Comparison of ENCODE assay signal across 1 cellular context in the genomic region with DNA sequence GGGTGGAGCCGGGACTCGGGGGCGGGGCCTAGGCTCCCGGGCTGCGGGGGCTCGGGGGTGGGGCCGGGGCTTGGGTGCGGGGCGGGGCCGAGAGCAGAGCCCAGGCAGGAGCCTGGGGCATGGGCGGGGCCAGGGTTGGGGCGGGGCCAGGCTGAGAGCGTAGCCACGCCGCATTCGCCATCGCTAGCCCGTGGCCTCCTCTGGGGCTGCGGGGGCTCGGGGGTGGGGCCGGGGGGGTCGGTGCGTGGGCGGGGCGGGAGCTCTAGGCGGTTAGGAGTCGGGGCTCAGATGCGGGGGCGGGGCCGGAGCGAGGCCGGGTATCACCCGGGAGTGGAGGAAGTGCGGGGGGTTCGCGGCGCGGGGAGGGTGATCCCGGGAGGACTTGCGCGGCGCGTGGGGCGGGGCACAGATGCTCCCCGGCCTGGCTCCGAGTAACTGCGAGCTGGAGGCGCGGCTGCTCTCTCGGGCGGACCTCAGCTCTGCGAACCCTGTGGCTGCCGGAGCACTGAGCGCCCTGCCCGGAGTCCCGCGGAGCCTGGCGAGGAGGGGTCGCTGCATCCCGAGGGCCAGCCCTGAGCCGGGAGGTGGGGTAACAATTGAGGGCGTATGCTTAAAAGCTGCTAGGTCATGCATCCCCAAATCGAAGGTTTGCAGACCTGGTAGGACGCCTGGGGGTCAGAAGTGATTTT.
A peak's percentile ranks its signal among the peaks of the same experiment; 100 is the strongest.
TF ChIP-seq lines count a peak whose summit lies in the region.

No MANE protein-coding gene starts in this region.

TF ChIP-seq in HepG2, 621 proteins besides CTCF, POLR2A, EP300 and RAD21 (continued from another document and continues in another):
- TF ChIP-seq ZNF766 (CRISPR knock-in tag; IDR thresholded peaks at IDR 0.05; ENCODE audit: borderline replicate concordance) (peak; percentile 40; the same call in 1 of the 2 replicates), IKZF1 (IDR thresholded peaks at IDR 0.05) (no peak), ZNF207 (IDR thresholded peaks at IDR 0.05; ENCODE audit: borderline replicate concordance) (no peak), YY1 (IDR thresholded peaks at IDR 0.05; ENCODE audit: insufficient read depth, insufficient replicate concordance, low read depth, low read length) (peak; percentile 28), NFE2L1 (CRISPR knock-in tag; IDR thresholded peaks at IDR 0.05; ENCODE audit: borderline replicate concordance) (no peak; the same call in 1 of the 2 replicates), SP1 (IDR thresholded peaks at IDR 0.05) (no peak), SP1 (CRISPR knock-in tag; IDR thresholded peaks at IDR 0.05) (peak; percentile 54; the same call in 1 of the 2 replicates), KMT2B (CRISPR knock-in tag; IDR thresholded peaks at IDR 0.05) (peak; percentile 78), ETV5 (CRISPR knock-in tag; IDR thresholded peaks at IDR 0.05; ENCODE audit: borderline replicate concordance) (peak; percentile 23; the same call in 1 of the 2 replicates), GTF2F1 (IDR thresholded peaks at IDR 0.05; ENCODE audit: low read length) (no peak), ZMAT3 (CRISPR knock-in tag; conservative IDR thresholded peaks at IDR 0.05) (no peak; the same call in 1 of the 2 replicates), ZNF629 (CRISPR knock-in tag; conservative IDR thresholded peaks at IDR 0.05) (no peak), BRCA1 (CRISPR knock-in tag; IDR thresholded peaks at IDR 0.05) (no peak), ZNF180 (CRISPR knock-in tag; IDR thresholded peaks at IDR 0.05; ENCODE audit: borderline replicate concordance, low read depth) (no peak), ATF1 (CRISPR knock-in tag; IDR thresholded peaks at IDR 0.05) (no peak), ZNF430 (CRISPR knock-in tag; IDR thresholded peaks at IDR 0.05) (no peak), BHLHE40 (IDR thresholded peaks at IDR 0.05; ENCODE audit: low read length) (no peak), ZNF460 (CRISPR knock-in tag; IDR thresholded peaks at IDR 0.05; ENCODE audit: borderline replicate concordance) (peak; percentile 27; the same call in 1 of the 2 replicates), ZNF546 (CRISPR knock-in tag; conservative IDR thresholded peaks at IDR 0.05) (no peak), POGZ (CRISPR knock-in tag; IDR thresholded peaks at IDR 0.05) (peak; percentile 62; the same call in 1 of the 2 replicates), HNF4G (IDR thresholded peaks at IDR 0.05; ENCODE audit: borderline replicate concordance, low read depth, low read length) (no peak), HNF4G (CRISPR knock-in tag; IDR thresholded peaks at IDR 0.05; ENCODE audit: borderline replicate concordance, low read depth) (peak; percentile 25; the same call in 1 of the 2 replicates), ZNF75D (CRISPR knock-in tag; IDR thresholded peaks at IDR 0.05; ENCODE audit: borderline replicate concordance) (no peak), SRY (CRISPR knock-in tag; IDR thresholded peaks at IDR 0.05) (0 out of 2 replicates have a peak, but pooled peaks have one; percentile 32), GABPB1 (CRISPR knock-in tag; IDR thresholded peaks at IDR 0.05) (peak; percentile 84), SOX5 (CRISPR knock-in tag; IDR thresholded peaks at IDR 0.05; ENCODE audit: borderline replicate concordance) (peak; percentile 37; the same call in 1 of the 2 replicates), MTF1 (CRISPR knock-in tag; IDR thresholded peaks at IDR 0.05) (no peak), GPN1 (CRISPR knock-in tag; IDR thresholded peaks at IDR 0.05; ENCODE audit: borderline replicate concordance) (0 out of 2 replicates have a peak, but pooled peaks have one; percentile 66), NR2C2 (CRISPR knock-in tag; IDR thresholded peaks at IDR 0.05; ENCODE audit: borderline replicate concordance) (no peak), ZNF136 (CRISPR knock-in tag; IDR thresholded peaks at IDR 0.05; ENCODE audit: low read depth) (no peak), ELF1 (CRISPR knock-in tag; IDR thresholded peaks at IDR 0.05) (peak; percentile 40), SP4 (CRISPR knock-in tag; IDR thresholded peaks at IDR 0.05) (peak; percentile 81), GLI4 (CRISPR knock-in tag; IDR thresholded peaks at IDR 0.05; ENCODE audit: borderline replicate concordance) (no peak), HNRNPL (IDR thresholded peaks at IDR 0.05; ENCODE audit: low read depth, low read length) (no peak)
- TF ChIP-seq, protein P1, sequence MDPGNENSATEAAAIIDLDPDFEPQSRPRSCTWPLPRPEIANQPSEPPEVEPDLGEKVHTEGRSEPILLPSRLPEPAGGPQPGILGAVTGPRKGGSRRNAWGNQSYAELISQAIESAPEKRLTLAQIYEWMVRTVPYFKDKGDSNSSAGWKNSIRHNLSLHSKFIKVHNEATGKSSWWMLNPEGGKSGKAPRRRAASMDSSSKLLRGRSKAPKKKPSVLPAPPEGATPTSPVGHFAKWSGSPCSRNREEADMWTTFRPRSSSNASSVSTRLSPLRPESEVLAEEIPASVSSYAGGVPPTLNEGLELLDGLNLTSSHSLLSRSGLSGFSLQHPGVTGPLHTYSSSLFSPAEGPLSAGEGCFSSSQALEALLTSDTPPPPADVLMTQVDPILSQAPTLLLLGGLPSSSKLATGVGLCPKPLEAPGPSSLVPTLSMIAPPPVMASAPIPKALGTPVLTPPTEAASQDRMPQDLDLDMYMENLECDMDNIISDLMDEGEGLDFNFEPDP (CRISPR knock-in tag; conservative IDR thresholded peaks at IDR 0.05), result no peak
- TF ChIP-seq, protein P2, sequence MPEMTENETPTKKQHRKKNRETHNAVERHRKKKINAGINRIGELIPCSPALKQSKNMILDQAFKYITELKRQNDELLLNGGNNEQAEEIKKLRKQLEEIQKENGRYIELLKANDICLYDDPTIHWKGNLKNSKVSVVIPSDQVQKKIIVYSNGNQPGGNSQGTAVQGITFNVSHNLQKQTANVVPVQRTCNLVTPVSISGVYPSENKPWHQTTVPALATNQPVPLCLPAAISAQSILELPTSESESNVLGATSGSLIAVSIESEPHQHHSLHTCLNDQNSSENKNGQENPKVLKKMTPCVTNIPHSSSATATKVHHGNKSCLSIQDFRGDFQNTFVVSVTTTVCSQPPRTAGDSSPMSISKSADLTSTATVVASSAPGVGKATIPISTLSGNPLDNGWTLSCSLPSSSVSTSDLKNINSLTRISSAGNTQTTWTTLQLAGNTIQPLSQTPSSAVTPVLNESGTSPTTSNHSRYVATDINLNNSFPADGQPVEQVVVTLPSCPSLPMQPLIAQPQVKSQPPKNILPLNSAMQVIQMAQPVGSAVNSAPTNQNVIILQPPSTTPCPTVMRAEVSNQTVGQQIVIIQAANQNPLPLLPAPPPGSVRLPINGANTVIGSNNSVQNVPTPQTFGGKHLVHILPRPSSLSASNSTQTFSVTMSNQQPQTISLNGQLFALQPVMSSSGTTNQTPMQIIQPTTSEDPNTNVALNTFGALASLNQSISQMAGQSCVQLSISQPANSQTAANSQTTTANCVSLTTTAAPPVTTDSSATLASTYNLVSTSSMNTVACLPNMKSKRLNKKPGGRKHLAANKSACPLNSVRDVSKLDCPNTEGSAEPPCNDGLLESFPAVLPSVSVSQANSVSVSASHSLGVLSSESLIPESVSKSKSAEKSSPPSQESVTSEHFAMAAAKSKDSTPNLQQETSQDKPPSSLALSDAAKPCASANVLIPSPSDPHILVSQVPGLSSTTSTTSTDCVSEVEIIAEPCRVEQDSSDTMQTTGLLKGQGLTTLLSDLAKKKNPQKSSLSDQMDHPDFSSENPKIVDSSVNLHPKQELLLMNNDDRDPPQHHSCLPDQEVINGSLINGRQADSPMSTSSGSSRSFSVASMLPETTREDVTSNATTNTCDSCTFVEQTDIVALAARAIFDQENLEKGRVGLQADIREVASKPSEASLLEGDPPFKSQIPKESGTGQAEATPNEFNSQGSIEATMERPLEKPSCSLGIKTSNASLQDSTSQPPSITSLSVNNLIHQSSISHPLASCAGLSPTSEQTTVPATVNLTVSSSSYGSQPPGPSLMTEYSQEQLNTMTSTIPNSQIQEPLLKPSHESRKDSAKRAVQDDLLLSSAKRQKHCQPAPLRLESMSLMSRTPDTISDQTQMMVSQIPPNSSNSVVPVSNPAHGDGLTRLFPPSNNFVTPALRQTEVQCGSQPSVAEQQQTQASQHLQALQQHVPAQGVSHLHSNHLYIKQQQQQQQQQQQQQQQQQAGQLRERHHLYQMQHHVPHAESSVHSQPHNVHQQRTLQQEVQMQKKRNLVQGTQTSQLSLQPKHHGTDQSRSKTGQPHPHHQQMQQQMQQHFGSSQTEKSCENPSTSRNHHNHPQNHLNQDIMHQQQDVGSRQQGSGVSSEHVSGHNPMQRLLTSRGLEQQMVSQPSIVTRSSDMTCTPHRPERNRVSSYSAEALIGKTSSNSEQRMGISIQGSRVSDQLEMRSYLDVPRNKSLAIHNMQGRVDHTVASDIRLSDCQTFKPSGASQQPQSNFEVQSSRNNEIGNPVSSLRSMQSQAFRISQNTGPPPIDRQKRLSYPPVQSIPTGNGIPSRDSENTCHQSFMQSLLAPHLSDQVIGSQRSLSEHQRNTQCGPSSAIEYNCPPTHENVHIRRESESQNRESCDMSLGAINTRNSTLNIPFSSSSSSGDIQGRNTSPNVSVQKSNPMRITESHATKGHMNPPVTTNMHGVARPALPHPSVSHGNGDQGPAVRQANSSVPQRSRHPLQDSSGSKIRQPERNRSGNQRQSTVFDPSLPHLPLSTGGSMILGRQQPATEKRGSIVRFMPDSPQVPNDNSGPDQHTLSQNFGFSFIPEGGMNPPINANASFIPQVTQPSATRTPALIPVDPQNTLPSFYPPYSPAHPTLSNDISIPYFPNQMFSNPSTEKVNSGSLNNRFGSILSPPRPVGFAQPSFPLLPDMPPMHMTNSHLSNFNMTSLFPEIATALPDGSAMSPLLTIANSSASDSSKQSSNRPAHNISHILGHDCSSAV (CRISPR knock-in tag; IDR thresholded peaks at IDR 0.05; ENCODE audit: borderline replicate concordance), result no peak
- TF ChIP-seq, protein P3, sequence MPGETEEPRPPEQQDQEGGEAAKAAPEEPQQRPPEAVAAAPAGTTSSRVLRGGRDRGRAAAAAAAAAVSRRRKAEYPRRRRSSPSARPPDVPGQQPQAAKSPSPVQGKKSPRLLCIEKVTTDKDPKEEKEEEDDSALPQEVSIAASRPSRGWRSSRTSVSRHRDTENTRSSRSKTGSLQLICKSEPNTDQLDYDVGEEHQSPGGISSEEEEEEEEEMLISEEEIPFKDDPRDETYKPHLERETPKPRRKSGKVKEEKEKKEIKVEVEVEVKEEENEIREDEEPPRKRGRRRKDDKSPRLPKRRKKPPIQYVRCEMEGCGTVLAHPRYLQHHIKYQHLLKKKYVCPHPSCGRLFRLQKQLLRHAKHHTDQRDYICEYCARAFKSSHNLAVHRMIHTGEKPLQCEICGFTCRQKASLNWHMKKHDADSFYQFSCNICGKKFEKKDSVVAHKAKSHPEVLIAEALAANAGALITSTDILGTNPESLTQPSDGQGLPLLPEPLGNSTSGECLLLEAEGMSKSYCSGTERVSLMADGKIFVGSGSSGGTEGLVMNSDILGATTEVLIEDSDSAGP (CRISPR knock-in tag; IDR thresholded peaks at IDR 0.05; ENCODE audit: borderline replicate concordance), result no peak; the same call in 1 of the 2 replicates
- TF ChIP-seq, protein P4, sequence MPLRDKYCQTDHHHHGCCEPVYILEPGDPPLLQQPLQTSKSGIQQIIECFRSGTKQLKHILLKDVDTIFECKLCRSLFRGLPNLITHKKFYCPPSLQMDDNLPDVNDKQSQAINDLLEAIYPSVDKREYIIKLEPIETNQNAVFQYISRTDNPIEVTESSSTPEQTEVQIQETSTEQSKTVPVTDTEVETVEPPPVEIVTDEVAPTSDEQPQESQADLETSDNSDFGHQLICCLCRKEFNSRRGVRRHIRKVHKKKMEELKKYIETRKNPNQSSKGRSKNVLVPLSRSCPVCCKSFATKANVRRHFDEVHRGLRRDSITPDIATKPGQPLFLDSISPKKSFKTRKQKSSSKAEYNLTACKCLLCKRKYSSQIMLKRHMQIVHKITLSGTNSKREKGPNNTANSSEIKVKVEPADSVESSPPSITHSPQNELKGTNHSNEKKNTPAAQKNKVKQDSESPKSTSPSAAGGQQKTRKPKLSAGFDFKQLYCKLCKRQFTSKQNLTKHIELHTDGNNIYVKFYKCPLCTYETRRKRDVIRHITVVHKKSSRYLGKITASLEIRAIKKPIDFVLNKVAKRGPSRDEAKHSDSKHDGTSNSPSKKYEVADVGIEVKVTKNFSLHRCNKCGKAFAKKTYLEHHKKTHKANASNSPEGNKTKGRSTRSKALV (CRISPR knock-in tag; IDR thresholded peaks at IDR 0.05), result 0 out of 2 replicates have a peak, but pooled peaks have one; percentile 54
- TF ChIP-seq, protein P5, sequence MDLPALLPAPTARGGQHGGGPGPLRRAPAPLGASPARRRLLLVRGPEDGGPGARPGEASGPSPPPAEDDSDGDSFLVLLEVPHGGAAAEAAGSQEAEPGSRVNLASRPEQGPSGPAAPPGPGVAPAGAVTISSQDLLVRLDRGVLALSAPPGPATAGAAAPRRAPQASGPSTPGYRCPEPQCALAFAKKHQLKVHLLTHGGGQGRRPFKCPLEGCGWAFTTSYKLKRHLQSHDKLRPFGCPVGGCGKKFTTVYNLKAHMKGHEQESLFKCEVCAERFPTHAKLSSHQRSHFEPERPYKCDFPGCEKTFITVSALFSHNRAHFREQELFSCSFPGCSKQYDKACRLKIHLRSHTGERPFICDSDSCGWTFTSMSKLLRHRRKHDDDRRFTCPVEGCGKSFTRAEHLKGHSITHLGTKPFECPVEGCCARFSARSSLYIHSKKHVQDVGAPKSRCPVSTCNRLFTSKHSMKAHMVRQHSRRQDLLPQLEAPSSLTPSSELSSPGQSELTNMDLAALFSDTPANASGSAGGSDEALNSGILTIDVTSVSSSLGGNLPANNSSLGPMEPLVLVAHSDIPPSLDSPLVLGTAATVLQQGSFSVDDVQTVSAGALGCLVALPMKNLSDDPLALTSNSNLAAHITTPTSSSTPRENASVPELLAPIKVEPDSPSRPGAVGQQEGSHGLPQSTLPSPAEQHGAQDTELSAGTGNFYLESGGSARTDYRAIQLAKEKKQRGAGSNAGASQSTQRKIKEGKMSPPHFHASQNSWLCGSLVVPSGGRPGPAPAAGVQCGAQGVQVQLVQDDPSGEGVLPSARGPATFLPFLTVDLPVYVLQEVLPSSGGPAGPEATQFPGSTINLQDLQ (CRISPR knock-in tag; IDR thresholded peaks at IDR 0.05), result no peak; the same call in 1 of the 2 replicates
- TF ChIP-seq, protein P6, sequence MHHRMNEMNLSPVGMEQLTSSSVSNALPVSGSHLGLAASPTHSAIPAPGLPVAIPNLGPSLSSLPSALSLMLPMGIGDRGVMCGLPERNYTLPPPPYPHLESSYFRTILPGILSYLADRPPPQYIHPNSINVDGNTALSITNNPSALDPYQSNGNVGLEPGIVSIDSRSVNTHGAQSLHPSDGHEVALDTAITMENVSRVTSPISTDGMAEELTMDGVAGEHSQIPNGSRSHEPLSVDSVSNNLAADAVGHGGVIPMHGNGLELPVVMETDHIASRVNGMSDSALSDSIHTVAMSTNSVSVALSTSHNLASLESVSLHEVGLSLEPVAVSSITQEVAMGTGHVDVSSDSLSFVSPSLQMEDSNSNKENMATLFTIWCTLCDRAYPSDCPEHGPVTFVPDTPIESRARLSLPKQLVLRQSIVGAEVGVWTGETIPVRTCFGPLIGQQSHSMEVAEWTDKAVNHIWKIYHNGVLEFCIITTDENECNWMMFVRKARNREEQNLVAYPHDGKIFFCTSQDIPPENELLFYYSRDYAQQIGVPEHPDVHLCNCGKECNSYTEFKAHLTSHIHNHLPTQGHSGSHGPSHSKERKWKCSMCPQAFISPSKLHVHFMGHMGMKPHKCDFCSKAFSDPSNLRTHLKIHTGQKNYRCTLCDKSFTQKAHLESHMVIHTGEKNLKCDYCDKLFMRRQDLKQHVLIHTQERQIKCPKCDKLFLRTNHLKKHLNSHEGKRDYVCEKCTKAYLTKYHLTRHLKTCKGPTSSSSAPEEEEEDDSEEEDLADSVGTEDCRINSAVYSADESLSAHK (CRISPR knock-in tag; IDR thresholded peaks at IDR 0.05; ENCODE audit: borderline replicate concordance), result no peak
- TF ChIP-seq, protein P7, sequence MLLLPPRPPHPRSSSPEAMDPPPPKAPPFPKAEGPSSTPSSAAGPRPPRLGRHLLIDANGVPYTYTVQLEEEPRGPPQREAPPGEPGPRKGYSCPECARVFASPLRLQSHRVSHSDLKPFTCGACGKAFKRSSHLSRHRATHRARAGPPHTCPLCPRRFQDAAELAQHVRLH (CRISPR knock-in tag; IDR thresholded peaks at IDR 0.05; ENCODE audit: borderline replicate concordance, low read depth), result no peak
